ENCODE assay signal across 8 cellular contexts in the genomic region with DNA sequence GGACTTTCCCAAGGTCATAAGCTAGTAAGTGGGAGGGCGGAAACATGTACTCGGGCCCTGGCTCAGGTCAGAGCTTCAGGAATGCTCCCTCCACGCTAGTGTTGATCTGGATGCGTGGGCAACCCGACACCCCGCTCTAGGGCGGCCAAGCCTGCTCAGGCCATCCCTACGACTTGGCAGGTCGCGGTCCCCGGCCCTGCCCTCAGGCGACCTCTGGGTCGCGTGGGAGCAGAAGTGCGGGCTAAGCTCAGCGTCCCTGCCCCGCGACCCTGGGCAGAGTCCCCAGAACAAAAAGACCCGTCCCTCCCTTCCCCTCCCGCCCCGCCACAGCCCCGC. TPM values are rescaled to one million over a fixed set of nuclear protein-coding genes. Genes with fewer than 3 reads are reported as not detected.
DNase-seq lines count a peak whose midpoint lies in the region; ATAC-seq and TF ChIP-seq lines count a peak whose summit lies in the region.

No MANE protein-coding gene starts in this region.

- H3K27me3 ChIP-seq in DOHH2 (ENCODE audit: control insufficient read depth, low read length): no peaks in the 10 kb centered on the region

- TF ChIP-seq CTCF in DOHH2 (IDR thresholded peaks at IDR 0.05; ENCODE audit: low read depth, low read length, poor library complexity, severe bottlenecking): no peak

- no peaks in the 10 kb centered on the region for H3F3A ChIP-seq in DOHH2 (ENCODE audit: control insufficient read depth, insufficient read depth)

- no peaks in the 10 kb centered on the region for H3K9me2 ChIP-seq in DOHH2 (replicated peaks; ENCODE audit: control insufficient read depth, low read length)

- H3K27me3 Mint-ChIP-seq in activated T-helper 2 cell treated with anti-CD3 and anti-CD28 coated beads, Interferon-gamma antibody, Interleukin-2, Interleukin-4, amounts not matched to agents 10 μg/mL and 5 μg/mL and 100 μg/mL, durations not matched to agents 14 hours and 24 hours and 36 hours (ENCODE audit: low read depth): peaks cover 4% of the 10 kb centered on the region

- H3K4me2 ChIP-seq in DOHH2 (ENCODE audit: low read length): peak overlapping the region; percentile 99

- peak overlapping the region; percentile 90 for H3K4me3 ChIP-seq in DOHH2 (ENCODE audit: low read length)

- ATAC-seq in GM19467 (IDR thresholded peaks at IDR 0.05; ENCODE audit: unreplicated experiment) (peak; percentile 8), left cardiac atrium (peak; percentile 70 to 74)

- no peaks in the 10 kb centered on the region for H4K20me1 ChIP-seq in DOHH2 (ENCODE audit: control insufficient read depth, insufficient read depth, low read depth, low read length)

- H3K9me3 ChIP-seq in DOHH2 (ENCODE audit: control insufficient read depth, insufficient read depth, low read length): no peaks in the 10 kb centered on the region

- H3K36me3 Mint-ChIP-seq in activated T-helper 2 cell treated with anti-CD3 and anti-CD28 coated beads, Interferon-gamma antibody, Interleukin-2, Interleukin-4, amounts not matched to agents 10 μg/mL and 5 μg/mL and 100 μg/mL, durations not matched to agents 14 hours and 24 hours and 36 hours (ENCODE audit: low read depth): no peaks in the 10 kb centered on the region

- DNase-seq in HPDE6-E6E7 (ENCODE audit: extremely low spot score): peak; percentile 40
- no peak for DNase-seq in activated T-helper 2 cell treated with anti-CD3 and anti-CD28 coated beads, Interferon-gamma antibody, Interleukin-2, Interleukin-4, amounts not matched to agents 10 μg/mL and 5 μg/mL and 100 μg/mL, durations not matched to agents 14 hours and 24 hours and 36 hours (ENCODE audit: low spot score)
- DNase-seq in left cardiac atrium: peak; percentile 85
- peak; percentile 92 for DNase-seq in renal cortical epithelial cell (ENCODE audit: low read depth)
- no peak for DNase-seq in NCI-H1436 (lab: John Stamatoyannopoulos, UW)
- no peak for DNase-seq in activated effector memory CD4-positive, alpha-beta T cell treated with Interleukin-2 at 50 U/mL for 16 hours

- peak overlapping the region; percentile 61; the same call in 1 of the 2 replicates for H3K27ac ChIP-seq in DOHH2 (ENCODE audit: low read depth, low read length)

- peaks cover 6% of the 10 kb centered on the region for H3K4me1 Mint-ChIP-seq in activated T-helper 2 cell treated with anti-CD3 and anti-CD28 coated beads, Interferon-gamma antibody, Interleukin-2, Interleukin-4, amounts not matched to agents 10 μg/mL and 5 μg/mL and 100 μg/mL, durations not matched to agents 14 hours and 24 hours and 36 hours (ENCODE audit: low read depth)

- H3K36me3 ChIP-seq in DOHH2 (ENCODE audit: control insufficient read depth, low read length): no peaks in the 10 kb centered on the region

- H3K9me3 Mint-ChIP-seq in activated T-helper 2 cell treated with anti-CD3 and anti-CD28 coated beads, Interferon-gamma antibody, Interleukin-2, Interleukin-4, amounts not matched to agents 10 μg/mL and 5 μg/mL and 100 μg/mL, durations not matched to agents 14 hours and 24 hours and 36 hours: no peaks in the 10 kb centered on the region

- H3K4me3 Mint-ChIP-seq in activated T-helper 2 cell treated with anti-CD3 and anti-CD28 coated beads, Interferon-gamma antibody, Interleukin-2, Interleukin-4, amounts not matched to agents 10 μg/mL and 5 μg/mL and 100 μg/mL, durations not matched to agents 14 hours and 24 hours and 36 hours (ENCODE audit: low read depth): peak overlapping the region; percentile 87

- peaks cover 26% of the 10 kb centered on the region for H3K4me1 ChIP-seq in DOHH2 (ENCODE audit: control insufficient read depth, low read length)

- peak overlapping the region; percentile 46 for H3K27ac Mint-ChIP-seq in activated T-helper 2 cell treated with anti-CD3 and anti-CD28 coated beads, Interferon-gamma antibody, Interleukin-2, Interleukin-4, amounts not matched to agents 10 μg/mL and 5 μg/mL and 100 μg/mL, durations not matched to agents 14 hours and 24 hours and 36 hours

- peaks cover 16% of the 10 kb centered on the region for H3K79me2 ChIP-seq in DOHH2 (ENCODE audit: control insufficient read depth, low read length)

- intact Hi-C loops in activated T-helper 2 cell treated with anti-CD3 and anti-CD28 coated beads, Interferon-gamma antibody, Interleukin-2, Interleukin-4, amounts not matched to agents 10 μg/mL and 5 μg/mL and 100 μg/mL, durations not matched to agents 14 hours and 24 hours and 36 hours (cut with micrococcal nuclease): loop anchor here (1.0 to 2.0 kb wide), 2 partner anchors 87 to 94 kb away; partner anchors contain the start of genes PHF5A and RANGAP1
- intact Hi-C loops in left cardiac atrium (cut with DNase I): no loop called here

RNA-seq across cellular contexts. Expression of gene TEF, which starts 0.8 kb away (rescaled TPM):
- total RNA-seq in activated T-helper 2 cell treated with anti-CD3 and anti-CD28 coated beads, Interferon-gamma antibody, Interleukin-2, Interleukin-4, amounts not matched to agents 10 μg/mL and 5 μg/mL and 100 μg/mL, durations not matched to agents 14 hours and 24 hours and 36 hours: 1.7 and 1.9 TPM in 2 replicates
- total RNA-seq in left cardiac atrium (10 to 100 TPM; 14.0 to 24.5 TPM), renal cortical epithelial cell (2.3 and 7.6 TPM in 2 replicates)

Comparison
In these comparisons a context has a peak if more than half of its experiments do, and no peak if none do; other contexts are left out.
1. DNase-seq: peak in HPDE6-E6E7 (single experiment), left cardiac atrium (single experiment) and renal cortical epithelial cell (single experiment); none in activated T-helper 2 cell treated with anti-CD3 and anti-CD28 coated beads, Interferon-gamma antibody, Interleukin-2, Interleukin-4, amounts not matched to agents 10 μg/mL and 5 μg/mL and 100 μg/mL, durations not matched to agents 14 hours and 24 hours and 36 hours (single experiment), NCI-H1436 (single experiment) and activated effector memory CD4-positive, alpha-beta T cell treated with Interleukin-2 at 50 U/mL for 16 hours (single experiment).